Comparison of ENCODE assay signal across 12 cellular contexts in genomic region chr15:42270996-42271395, GRCh38. TPM values are rescaled to one million over a fixed set of nuclear protein-coding genes. Genes with fewer than 3 reads are reported as not detected.
A peak's percentile ranks its signal among the peaks of the same experiment; 100 is the strongest.
DNase-seq lines count a peak whose midpoint lies in the region; ATAC-seq and TF ChIP-seq lines count a peak whose summit lies in the region.
"Had no signal": no experiment of that assay in that cellular context is flagged by ENCODE, and none has a peak within 500 bp of the region (broad histone marks: within the 10 kb centered on the region; RNA-seq: fewer than 3 reads in every experiment).

No MANE protein-coding gene starts in this region.

- no peak for DNase-seq in activated CD8-positive, alpha-beta T cell treated with anti-CD3 and anti-CD28 coated beads for 36 hours
- DNase-seq in activated CD8-positive, alpha-beta T cell treated with anti-CD3 and anti-CD28 coated beads, Interleukin-2, amount 10 ng/mL, durations not matched to agents 7 days and 5 days: no peak
- no peak for DNase-seq in activated CD4-positive, alpha-beta memory T cell treated with anti-CD3 and anti-CD28 coated beads for 36 hours
- DNase-seq in immature natural killer cell (no peak), stomach (no peak), kidney tubule cell (ENCODE audit: low spot score) (no peak)
- no peak for DNase-seq in effector CD8-positive, alpha-beta T cell (lab: John Stamatoyannopoulos, UW)
- DNase-seq: heart left ventricle, NCI-H345, ovary had no signal

- H3K4me1 ChIP-seq in stomach: peaks cover 31 to 63% (median 51%) of the 10 kb centered on the region in 4 donors

- ATAC-seq in activated CD8-positive, alpha-beta T cell treated with anti-CD3 and anti-CD28 coated beads for 36 hours: no peak
- no peak for ATAC-seq in activated CD8-positive, alpha-beta T cell treated with anti-CD3 and anti-CD28 coated beads, Interleukin-2, amount 10 ng/mL, durations not matched to agents 7 days and 5 days
- ATAC-seq in GM18861 (IDR thresholded peaks at IDR 0.05; ENCODE audit: unreplicated experiment): no peak
- ATAC-seq: heart left ventricle, WTC11 had no signal

- H3K27ac ChIP-seq in stomach: peak overlapping the region in 4 of 5 donors; percentile 1 to 99 (median 34)
- H3K27ac ChIP-seq: ovary had no signal

- peaks cover 38% of the 10 kb centered on the region for H3K4me1 Mint-ChIP-seq in activated CD8-positive, alpha-beta T cell treated with anti-CD3 and anti-CD28 coated beads for 36 hours (ENCODE audit: low read depth)
- peaks cover 41% of the 10 kb centered on the region for H3K4me1 Mint-ChIP-seq in activated CD8-positive, alpha-beta T cell treated with anti-CD3 and anti-CD28 coated beads, Interleukin-2, amount 10 ng/mL, durations not matched to agents 7 days and 5 days (ENCODE audit: low read depth)
- peaks cover 45% of the 10 kb centered on the region for H3K4me1 Mint-ChIP-seq in activated CD4-positive, alpha-beta memory T cell treated with anti-CD3 and anti-CD28 coated beads for 36 hours (ENCODE audit: low read depth)
- peaks cover 53 to 67% of the 10 kb centered on the region in 2 donors for H3K4me1 Mint-ChIP-seq in immature natural killer cell

- no peak overlapping the region for H3K27ac Mint-ChIP-seq in activated CD8-positive, alpha-beta T cell treated with anti-CD3 and anti-CD28 coated beads for 36 hours
- H3K27ac Mint-ChIP-seq in activated CD8-positive, alpha-beta T cell treated with anti-CD3 and anti-CD28 coated beads, Interleukin-2, amount 10 ng/mL, durations not matched to agents 7 days and 5 days: no peak overlapping the region
- peak overlapping the region; percentile 46 for H3K27ac Mint-ChIP-seq in activated CD4-positive, alpha-beta memory T cell treated with anti-CD3 and anti-CD28 coated beads for 36 hours
- H3K27ac Mint-ChIP-seq in immature natural killer cell: peak overlapping the region in 2 of 6 donors; percentile 20 to 50
- H3K27ac Mint-ChIP-seq: WTC11 had no signal

- no peaks in the 10 kb centered on the region for H3K27me3 ChIP-seq in stomach
- H3K27me3 ChIP-seq: heart left ventricle, ovary had no signal

- no peaks in the 10 kb centered on the region for H3K9me3 ChIP-seq in stomach
- H3K9me3 ChIP-seq: heart left ventricle, ovary had no signal

- TF ChIP-seq POLR2A in stomach (IDR thresholded peaks at IDR 0.05): no peak

- CTCF ChIA-PET in activated CD8-positive, alpha-beta T cell treated with anti-CD3 and anti-CD28 coated beads for 36 hours (lab: Charles Lee): no interaction called here
- CTCF ChIA-PET in activated CD8-positive, alpha-beta T cell treated with anti-CD3 and anti-CD28 coated beads, Interleukin-2, amount 10 ng/mL, durations not matched to agents 7 days and 5 days (lab: Charles Lee): no interaction called here
- CTCF ChIA-PET in activated CD4-positive, alpha-beta memory T cell treated with anti-CD3 and anti-CD28 coated beads for 36 hours (lab: Charles Lee): interaction anchor here (0.8 to 0.9 kb wide), 2 partner anchors 43 to 210 kb away, joined by 3 read pairs; no protein-coding TSS in a partner anchor

- no peaks in the 10 kb centered on the region for H3K27me3 Mint-ChIP-seq in activated CD8-positive, alpha-beta T cell treated with anti-CD3 and anti-CD28 coated beads for 36 hours
- no peaks in the 10 kb centered on the region for H3K27me3 Mint-ChIP-seq in activated CD8-positive, alpha-beta T cell treated with anti-CD3 and anti-CD28 coated beads, Interleukin-2, amount 10 ng/mL, durations not matched to agents 7 days and 5 days (ENCODE audit: low read depth)
- H3K27me3 Mint-ChIP-seq in activated CD4-positive, alpha-beta memory T cell treated with anti-CD3 and anti-CD28 coated beads for 36 hours: no peaks in the 10 kb centered on the region
- peaks cover 10 to 11% (median 11%) of the 10 kb centered on the region in 3 donors for H3K27me3 Mint-ChIP-seq in immature natural killer cell (ENCODE audit: low read depth in 3 of 3)

- no peaks in the 10 kb centered on the region for H3K9me3 Mint-ChIP-seq in activated CD8-positive, alpha-beta T cell treated with anti-CD3 and anti-CD28 coated beads for 36 hours
- H3K9me3 Mint-ChIP-seq in activated CD8-positive, alpha-beta T cell treated with anti-CD3 and anti-CD28 coated beads, Interleukin-2, amount 10 ng/mL, durations not matched to agents 7 days and 5 days (ENCODE audit: insufficient read depth): no peaks in the 10 kb centered on the region
- H3K9me3 Mint-ChIP-seq in activated CD4-positive, alpha-beta memory T cell treated with anti-CD3 and anti-CD28 coated beads for 36 hours: no peaks in the 10 kb centered on the region
- H3K9me3 Mint-ChIP-seq in immature natural killer cell: no peaks in the 10 kb centered on the region
- H3K9me3 Mint-ChIP-seq: WTC11 had no signal

- 35 to 46% (median 37%) methylated on average over 5 of the region's 5 CpGs for WGBS in stomach, 5 donors

- H3K36me3 Mint-ChIP-seq in activated CD8-positive, alpha-beta T cell treated with anti-CD3 and anti-CD28 coated beads for 36 hours (ENCODE audit: low read depth): peaks cover 18% of the 10 kb centered on the region
- H3K36me3 Mint-ChIP-seq in activated CD8-positive, alpha-beta T cell treated with anti-CD3 and anti-CD28 coated beads, Interleukin-2, amount 10 ng/mL, durations not matched to agents 7 days and 5 days (ENCODE audit: low read depth): peaks cover 27% of the 10 kb centered on the region
- peaks cover 20% of the 10 kb centered on the region for H3K36me3 Mint-ChIP-seq in activated CD4-positive, alpha-beta memory T cell treated with anti-CD3 and anti-CD28 coated beads for 36 hours
- H3K36me3 Mint-ChIP-seq in immature natural killer cell: peaks cover 1 to 9% (median 4%) of the 10 kb centered on the region in 3 donors

- TF ChIP-seq EP300 in stomach (IDR thresholded peaks at IDR 0.05): no peak

- intact Hi-C loops in activated CD8-positive, alpha-beta T cell treated with anti-CD3 and anti-CD28 coated beads for 36 hours (cut with micrococcal nuclease): no loop called here
- intact Hi-C loops in activated CD4-positive, alpha-beta memory T cell treated with anti-CD3 and anti-CD28 coated beads for 36 hours (cut with micrococcal nuclease): loop anchor here (5.0 to 10.0 kb wide), 3 partner anchors 221 to 336 kb away; partner anchors contain the start of genes STARD9 and ZNF106
- intact Hi-C loops in stomach (cut with DNase I; ENCODE audit: low total_unique reads): no loop called here

- H3K4me3 ChIP-seq in stomach: peak overlapping the region in 2 of 4 donors; percentile 56 to 65
- H3K4me3 ChIP-seq: ovary had no signal

- peak overlapping the region; percentile 13 for H3K4me3 Mint-ChIP-seq in activated CD8-positive, alpha-beta T cell treated with anti-CD3 and anti-CD28 coated beads for 36 hours
- no peak overlapping the region for H3K4me3 Mint-ChIP-seq in activated CD8-positive, alpha-beta T cell treated with anti-CD3 and anti-CD28 coated beads, Interleukin-2, amount 10 ng/mL, durations not matched to agents 7 days and 5 days
- peak overlapping the region; percentile 31 for H3K4me3 Mint-ChIP-seq in activated CD4-positive, alpha-beta memory T cell treated with anti-CD3 and anti-CD28 coated beads for 36 hours
- peak overlapping the region in 3 of 5 donors; percentile 16 to 26 (median 20) for H3K4me3 Mint-ChIP-seq in immature natural killer cell
- H3K4me3 Mint-ChIP-seq: WTC11 had no signal

- H3K36me3 ChIP-seq in stomach: peaks cover 19 to 27% (median 24%) of the 10 kb centered on the region in 4 donors
- H3K36me3 ChIP-seq: ovary had no signal

- TF ChIP-seq CTCF in activated CD8-positive, alpha-beta T cell treated with anti-CD3 and anti-CD28 coated beads for 36 hours (IDR thresholded peaks at IDR 0.05): no peak
- TF ChIP-seq CTCF in stomach (IDR thresholded peaks at IDR 0.05): no peak

- POLR2A ChIA-PET in activated CD8-positive, alpha-beta T cell treated with anti-CD3 and anti-CD28 coated beads for 36 hours (lab: Charles Lee): no interaction called here
- POLR2A ChIA-PET in activated CD8-positive, alpha-beta T cell treated with anti-CD3 and anti-CD28 coated beads, Interleukin-2, amount 10 ng/mL, durations not matched to agents 7 days and 5 days (lab: Charles Lee): no interaction called here
- POLR2A ChIA-PET in activated CD4-positive, alpha-beta memory T cell treated with anti-CD3 and anti-CD28 coated beads for 36 hours (lab: Charles Lee): interaction anchor here (0.6 kb wide), 1 partner anchor 29 kb away, joined by 3 read pairs; no protein-coding TSS in a partner anchor

RNA-seq across cellular contexts. Expression of gene GANC, which starts 2.0 kb away (rescaled TPM):
- 10 to 100 TPM; 18.0 to 22.2 TPM for total RNA-seq in activated CD8-positive, alpha-beta T cell treated with anti-CD3 and anti-CD28 coated beads for 36 hours
- 10 to 100 TPM; 19.0 to 22.9 TPM for total RNA-seq in activated CD8-positive, alpha-beta T cell treated with anti-CD3 and anti-CD28 coated beads, Interleukin-2, amount 10 ng/mL, durations not matched to agents 7 days and 5 days
- 10 to 100 TPM; 23.5 to 26.1 TPM for total RNA-seq in activated CD4-positive, alpha-beta memory T cell treated with anti-CD3 and anti-CD28 coated beads for 36 hours
- polyA plus RNA-seq in immature natural killer cell (10 to 100 TPM in 1 of 3 donors, 1 to 10 TPM in 2; 4.0 to 13.0 (median 9.6) TPM), stomach (1 to 10 TPM; 5.2 to 7.3 (median 5.3) TPM)
- total RNA-seq in stomach: 10 to 100 TPM; 10.1 to 77.6 (median 26.6) TPM

RNA-seq across cellular contexts. Expression of gene TMEM87A, which starts 2.2 kb away (rescaled TPM):
- total RNA-seq in activated CD8-positive, alpha-beta T cell treated with anti-CD3 and anti-CD28 coated beads for 36 hours: 10 to 100 TPM; 23.6 to 24.7 TPM
- 10 to 100 TPM; 31.2 to 33.1 TPM for total RNA-seq in activated CD8-positive, alpha-beta T cell treated with anti-CD3 and anti-CD28 coated beads, Interleukin-2, amount 10 ng/mL, durations not matched to agents 7 days and 5 days
- total RNA-seq in activated CD4-positive, alpha-beta memory T cell treated with anti-CD3 and anti-CD28 coated beads for 36 hours: 10 to 100 TPM; 26.1 to 28.7 TPM
- polyA plus RNA-seq in immature natural killer cell: 10 to 100 TPM; 55.5 to 93.8 (median 63.4) TPM
- 100 to 1,000 TPM in 1 of 5 donors, 10 to 100 TPM in 4; 12.3 to 128 (median 42.3) TPM for total RNA-seq in stomach
- 10 to 100 TPM; 11.8 to 25.7 (median 19.3) TPM for polyA plus RNA-seq in stomach
